8 cellular contexts compared by ENCODE assay signal in the genomic region with DNA sequence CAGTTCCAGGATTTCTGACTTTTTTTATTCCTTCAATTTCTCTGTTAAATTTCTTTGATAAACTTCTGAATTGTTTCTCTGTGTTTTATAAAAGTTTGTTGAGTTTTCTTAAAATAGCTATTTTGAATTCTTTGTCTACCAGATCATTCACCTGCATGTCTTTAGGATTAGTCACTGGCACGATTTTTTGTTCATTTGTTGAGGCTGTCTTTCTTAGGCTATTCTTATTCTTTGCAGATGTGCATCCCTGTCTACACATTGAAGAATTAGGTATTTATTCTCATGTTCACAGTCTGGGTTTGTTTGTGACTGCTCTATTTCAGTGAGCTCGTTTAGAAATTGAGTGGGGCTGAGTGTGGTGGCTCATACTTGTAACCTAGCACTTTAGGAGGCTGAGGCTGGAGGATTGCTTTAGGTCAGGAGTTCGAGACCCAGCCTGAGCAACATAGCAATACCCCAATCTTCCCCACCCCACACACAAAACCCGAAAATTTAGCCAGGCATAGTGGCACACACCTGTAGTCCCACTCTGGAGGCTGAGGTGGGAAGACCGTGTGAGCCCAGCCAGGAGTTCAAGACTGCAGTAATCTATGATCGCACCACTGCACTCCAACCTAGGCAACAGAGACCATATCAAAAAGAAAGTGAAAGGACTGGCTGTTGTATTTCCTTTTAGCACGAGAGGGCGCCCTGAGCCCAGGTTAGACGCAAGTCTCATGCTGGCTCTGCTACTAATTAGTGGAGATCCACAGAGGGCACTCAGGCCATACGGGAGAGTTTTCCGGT. TPM values are rescaled to one million over a fixed set of nuclear protein-coding genes. Genes with fewer than 3 reads are reported as not detected.
A peak's percentile ranks its signal among the peaks of the same experiment; 100 is the strongest.
DNase-seq lines count a peak whose midpoint lies in the region; ATAC-seq, FAIRE-seq and TF ChIP-seq lines count a peak whose summit lies in the region.

No MANE protein-coding gene starts in this region.

- no peaks in the 10 kb centered on the region for H3K4me1 ChIP-seq in kidney (ENCODE audit: control insufficient read depth in 1 of 2, insufficient read depth in 1 of 2, low read depth in 1 of 2, low read length in 2 of 2)

- H3K9me3 ChIP-seq in kidney (ENCODE audit: control insufficient read depth in 1 of 2, low read length in 2 of 2): no peaks in the 10 kb centered on the region

- POLR2A ChIA-PET in MCF 10A (lab: Yijun Ruan, JAX): interaction anchor here (0.6 to 1.5 kb wide), 4 partner anchors 46 to 682 kb away, joined by 3 to 5 read pairs (median 4); partner anchors contain the start of gene FUNDC2

- peak overlapping the region in 1 of 2 donors; percentile 58 for H3K9ac ChIP-seq in kidney (ENCODE audit: low read length in 2 of 2)

- peak; percentile 84 for FAIRE-seq in kidney (lab: Jason Lieb, UNC)

- peak; percentile 83 for ATAC-seq in HG02884 (IDR thresholded peaks at IDR 0.05; ENCODE audit: unreplicated experiment)

- no peaks in the 10 kb centered on the region for H3K27me3 Mint-ChIP-seq in MCF 10A (ENCODE audit: insufficient read depth, unreplicated experiment)

- DNase-seq in SIG-M5 treated with dmso at 0.1 percent for 504 hours (lab: John Stamatoyannopoulos, UW; ENCODE audit: unreplicated experiment) (peak; percentile 80), SIG-M5 (lab: John Stamatoyannopoulos, UW) (no peak), NCI-H1694 treated with DMSO at 0.1 percent for 48 hours (lab: John Stamatoyannopoulos, UW) (peak; percentile 46), UCSD-AML1 (lab: John Stamatoyannopoulos, UW; ENCODE audit: unreplicated experiment) (peak; percentile 71), MCF 10A (ENCODE audit: unreplicated experiment) (peak; percentile 86), kidney (peak; percentile 64)
- peak; percentile 34 to 52 for DNase-seq in stimulated activated CD4-positive, alpha-beta T cell treated with anti-CD3 and anti-CD28 coated beads, Interleukin-1b, Interleukin-23, amount 100 ng/mL, for 1 hour (ENCODE audit: low read depth in 2 of 2)

- H3K9me3 Mint-ChIP-seq in MCF 10A (ENCODE audit: unreplicated experiment): peaks cover 8% of the 10 kb centered on the region

- no peak overlapping the region for H3K27ac ChIP-seq in kidney (ENCODE audit: low read depth in 2 of 2, low read length in 2 of 2)

- peak overlapping the region; percentile 71 for H3K4me3 Mint-ChIP-seq in MCF 10A (ENCODE audit: unreplicated experiment)

- H3K27ac Mint-ChIP-seq in MCF 10A (ENCODE audit: low read depth, unreplicated experiment): peak overlapping the region; percentile 86

- H3K4me1 Mint-ChIP-seq in MCF 10A (ENCODE audit: insufficient read depth, unreplicated experiment): peaks cover 18% of the 10 kb centered on the region

- H3K36me3 ChIP-seq in kidney (ENCODE audit: control insufficient read depth in 1 of 2, insufficient read depth in 2 of 2, low read length in 2 of 2): no peaks in the 10 kb centered on the region

- intact Hi-C loops in MCF 10A (cut with micrococcal nuclease): loop anchor here (1.0 to 2.0 kb wide), 6 partner anchors 62 to 840 kb away; no protein-coding TSS in a partner anchor
- intact Hi-C loops in kidney (cut with DNase I): no loop called here

- CTCF ChIA-PET in MCF 10A (lab: Yijun Ruan, JAX): interaction anchor here (0.6 to 1.9 kb wide), 32 partner anchors 10 to 1013 kb away, joined by 3 to 20 read pairs (median 4); partner anchors contain the start of genes F8, FUNDC2 and VBP1

- H3K4me3 ChIP-seq in kidney (ENCODE audit: low read length in 2 of 2): peak overlapping the region; percentile 71 to 74

- BruUV-seq in MCF 10A (replicated peaks; lab: Mats Ljungman, UMichigan): no TSS peak

- peak; percentile 84 for TF ChIP-seq CTCF in MCF 10A (IDR thresholded peaks at IDR 0.05; ENCODE audit: unreplicated experiment)
- peak; percentile 75 for TF ChIP-seq CTCF in kidney (IDR thresholded peaks at IDR 0.05; ENCODE audit: borderline replicate concordance, extremely low read depth, insufficient read depth)

- H3K36me3 Mint-ChIP-seq in MCF 10A (ENCODE audit: insufficient read depth, unreplicated experiment): peaks cover 6% of the 10 kb centered on the region

RNA-seq across cellular contexts. Expression of gene F8, which starts 42.0 kb away (rescaled TPM):
- 5.3 and 6.1 TPM in 2 replicates for total RNA-seq in MCF 10A (2022)
- 41.3 TPM for total RNA-seq in kidney
- 15.1 TPM for polyA plus RNA-seq in kidney (ENCODE audit: insufficient read depth, low read depth, low replicate concordance)

RNA-seq across cellular contexts. Expression of gene FUNDC2, which starts 46.1 kb away (rescaled TPM):
- 54.8 and 70.2 TPM in 2 replicates for total RNA-seq in MCF 10A (2022)
- 98.2 TPM for total RNA-seq in kidney
- 239 TPM for polyA plus RNA-seq in kidney (ENCODE audit: insufficient read depth, low read depth, low replicate concordance)
